Comparison of ENCODE assay signal across 24 cellular contexts in the genomic region with DNA sequence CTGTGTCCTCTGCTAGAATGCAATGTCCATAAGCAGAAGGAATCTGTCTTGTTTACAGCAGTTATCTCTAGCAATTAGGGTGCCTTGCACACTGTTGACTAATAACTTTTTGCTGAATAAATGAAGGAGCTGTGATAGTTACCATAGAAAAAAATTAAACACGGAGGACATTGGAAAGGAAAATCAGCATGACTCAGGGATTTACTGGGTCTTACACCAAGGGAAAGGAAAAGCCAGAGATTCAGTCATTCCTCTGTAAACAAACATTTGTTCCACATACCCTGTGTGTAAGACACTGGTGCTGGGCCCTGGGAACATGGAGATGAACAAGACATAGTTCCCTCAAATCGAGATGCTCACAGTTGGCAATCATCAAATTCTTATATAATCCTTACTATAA.
DNase-seq lines count a peak whose midpoint lies in the region; ATAC-seq, FAIRE-seq and TF ChIP-seq lines count a peak whose summit lies in the region.
"Had no signal": no experiment of that assay in that cellular context is flagged by ENCODE, and none has a peak within 500 bp of the region (broad histone marks: within the 10 kb centered on the region; RNA-seq: fewer than 3 reads in every experiment).

No MANE protein-coding gene starts in this region.

- CTCF ChIA-PET in HepG2 (lab: Yijun Ruan, JAX; ENCODE audit: low intra/inter-chr PET ratio, low total read pairs) = no interaction called here

- no peak overlapping the region for H3K4me2 ChIP-seq in HepG2 (ENCODE audit: low read depth, low read length)

- H3K4me3 ChIP-seq in HepG2 (replicated peaks in 1 of 3; ENCODE audit: insufficient read depth in 1 of 3, low read depth in 2 of 3, low read length in 3 of 3) = no peak overlapping the region
- no peak overlapping the region for H3K4me3 ChIP-seq in right lobe of liver
- no peak overlapping the region for H3K4me3 ChIP-seq in fibroblast of mammary gland (ENCODE audit: control insufficient read depth, low read depth, low read length)
- no peak overlapping the region for H3K4me3 ChIP-seq in uterus
- no peak overlapping the region for H3K4me3 ChIP-seq in esophagus squamous epithelium
- no peak overlapping the region for H3K4me3 ChIP-seq in kidney (ENCODE audit: low read length in 2 of 2)
- H3K4me3 ChIP-seq: colonic mucosa, vagina had no signal

- intact Hi-C loops in HepG2 (cut with micrococcal nuclease; ENCODE audit: unreplicated experiment) = no loop called here
- intact Hi-C loops in right lobe of liver (cut with DNase I) = no loop called here
- intact Hi-C loops in uterus (cut with DNase I; ENCODE audit: low total_unique reads) = no loop called here
- intact Hi-C loops in esophagus squamous epithelium (cut with DNase I) = no loop called here
- intact Hi-C loops in kidney (cut with DNase I) = no loop called here

- no peak for FAIRE-seq in HepG2 (lab: Jason Lieb, UNC)
- no peak for FAIRE-seq in kidney (lab: Jason Lieb, UNC)

- WGBS in HepG2 (ENCODE audit: low lambda C conversion rate) = 0% methylated on average over 2 of the region's 2 CpGs
- 29% methylated on average over 2 of the region's 2 CpGs for WGBS in right lobe of liver (ENCODE audit: insufficient coverage, low coverage, low lambda C conversion rate, missing lambda C conversion rate)
- WGBS in esophagus squamous epithelium, 2 donors = 51 to 61% methylated on average over 2 of the region's 2 CpGs

- H3K4me1 ChIP-seq in HepG2 (ENCODE audit: insufficient read depth, low read length) (no peaks in the 10 kb centered on the region), right lobe of liver (no peaks in the 10 kb centered on the region), uterus (no peaks in the 10 kb centered on the region), esophagus squamous epithelium (no peaks in the 10 kb centered on the region), kidney (ENCODE audit: control insufficient read depth in 1 of 2, insufficient read depth in 1 of 2, low read depth in 1 of 2, low read length in 2 of 2) (peaks cover 0 to 4% of the 10 kb centered on the region in 2 donors)
- H3K4me1 ChIP-seq: colonic mucosa, vagina had no signal

- in situ Hi-C loops in HepG2 (cut with HindIII; ENCODE audit: extremely low pct_ligation_motif_present, low pct_unique_long_range_greater_than_20kb) = no loop called here

- POLR2A ChIA-PET in HepG2 (lab: Yijun Ruan, JAX) = no interaction called here

- no peak for TF ChIP-seq POLR2A in HepG2 (IDR thresholded peaks at IDR 0.05; ENCODE audit: insufficient read depth in 1 of 2, low read depth in 2 of 2, low read length in 2 of 2)
- no peak for TF ChIP-seq POLR2A in right lobe of liver (IDR thresholded peaks at IDR 0.05)
- TF ChIP-seq POLR2A in uterus (IDR thresholded peaks at IDR 0.05) = no peak
- no peak for TF ChIP-seq POLR2A in esophagus squamous epithelium (IDR thresholded peaks at IDR 0.05)

- ATAC-seq in HepG2 = no peak
- ATAC-seq in right lobe of liver = no peak
- no peak for ATAC-seq in GM21723 (IDR thresholded peaks at IDR 0.05; ENCODE audit: unreplicated experiment)
- ATAC-seq: activated T-helper 17 cell treated with anti-CD3 and anti-CD28 coated beads, Interleukin-2, amount 50 U/mL, for 72 hours had no signal

- no peaks in the 10 kb centered on the region for H3K79me2 ChIP-seq in HepG2 (ENCODE audit: insufficient read depth, low read length)

- H3K36me3 ChIP-seq in HepG2 (replicated peaks in 1 of 2; ENCODE audit: control insufficient read depth in 1 of 2, insufficient read depth in 2 of 2, low read length in 2 of 2) = no peaks in the 10 kb centered on the region
- no peaks in the 10 kb centered on the region for H3K36me3 ChIP-seq in right lobe of liver
- H3K36me3 ChIP-seq in uterus = no peaks in the 10 kb centered on the region
- H3K36me3 ChIP-seq in esophagus squamous epithelium = no peaks in the 10 kb centered on the region
- no peaks in the 10 kb centered on the region for H3K36me3 ChIP-seq in kidney (ENCODE audit: control insufficient read depth in 1 of 2, insufficient read depth in 2 of 2, low read length in 2 of 2)
- H3K36me3 ChIP-seq: brain microvascular endothelial cell, colonic mucosa, vagina had no signal

- no peak overlapping the region for H3K9ac ChIP-seq in HepG2 (ENCODE audit: insufficient read depth, low read depth, low read length)
- no peak overlapping the region for H3K9ac ChIP-seq in kidney (ENCODE audit: low read length in 2 of 2)

- H2AFZ ChIP-seq in HepG2 (ENCODE audit: low read length) = no peak overlapping the region

- H3K27ac ChIP-seq in HepG2 (ENCODE audit: extremely low read length, insufficient read depth, low read length) (no peak overlapping the region), right lobe of liver (no peak overlapping the region), uterus (peak overlapping the region; percentile 6 to 35), esophagus squamous epithelium (no peak overlapping the region), kidney (ENCODE audit: low read depth in 2 of 2, low read length in 2 of 2) (no peak overlapping the region)
- H3K27ac ChIP-seq: brain microvascular endothelial cell, colonic mucosa, vagina, VCaP had no signal

- TF ChIP-seq RAD21 in HepG2 (CRISPR knock-in tag; IDR thresholded peaks at IDR 0.05) = no peak

- H3K27me3 ChIP-seq in HepG2 (ENCODE audit: control insufficient read depth in 1 of 2, insufficient read depth in 2 of 2, low read length in 2 of 2) (no peaks in the 10 kb centered on the region; a peak in 1 of 5 replicates), right lobe of liver (no peaks in the 10 kb centered on the region), uterus (no peaks in the 10 kb centered on the region), esophagus squamous epithelium (no peaks in the 10 kb centered on the region)
- H3K27me3 ChIP-seq: brain microvascular endothelial cell, colonic mucosa, vagina had no signal

- H4K20me1 ChIP-seq in HepG2 (ENCODE audit: insufficient read depth, low read length) = no peaks in the 10 kb centered on the region

- no peak for TF ChIP-seq CTCF in HepG2 (CRISPR knock-in tag; IDR thresholded peaks at IDR 0.05)
- no peak for TF ChIP-seq CTCF in right lobe of liver (IDR thresholded peaks at IDR 0.05)
- no peak for TF ChIP-seq CTCF in fibroblast of mammary gland (conservative IDR thresholded peaks at IDR 0.05; ENCODE audit: control insufficient read depth, insufficient read depth, low read depth, low read length)
- TF ChIP-seq CTCF in uterus (IDR thresholded peaks at IDR 0.05) = no peak
- TF ChIP-seq CTCF in esophagus squamous epithelium (IDR thresholded peaks at IDR 0.05) = no peak
- TF ChIP-seq CTCF in kidney (IDR thresholded peaks at IDR 0.05; ENCODE audit: borderline replicate concordance, extremely low read depth, insufficient read depth) = no peak

- no TSS peak for BruUV-seq in HepG2 (replicated peaks; lab: Mats Ljungman, UMichigan)

- TF ChIP-seq EP300 in HepG2 (IDR thresholded peaks at IDR 0.05; ENCODE audit: low read depth in 2 of 2, low read length in 2 of 2) = no peak
- no peak for TF ChIP-seq EP300 in HepG2 (CRISPR knock-in tag; IDR thresholded peaks at IDR 0.05; ENCODE audit: borderline replicate concordance)

- DNase-seq in HepG2 (ENCODE audit: low spot score) (no peak), right lobe of liver (no peak), NCI-H460 (ENCODE audit: extremely low read depth, low read depth) (peak; percentile 73), fibroblast of mammary gland (ENCODE audit: low read depth) (peak; percentile 54), uterus (no peak), esophagus squamous epithelium (lab: John Stamatoyannopoulos, UW) (no peak), kidney (no peak)
- DNase-seq: 8988T; activated CD4-positive, alpha-beta T cell treated with anti-CD3 and anti-CD28 coated beads, Interleukin-2, amount 50 U/mL, for 1 hour; brain microvascular endothelial cell; CD4-positive, CD25-positive, alpha-beta regulatory T cell; colonic mucosa; DMS 273 treated with DMSO at 0.1 percent for 48 hours; hippocampal formation; islet precursor cell; NCI-H2171 treated with DMSO at 0.1 percent for 48 hours; NCI-H526 treated with DMSO at 0.1 percent for 48 hours; nucleus accumbens; stimulated activated CD4-positive, alpha-beta T cell treated with anti-CD3 and anti-CD28 coated beads, Interleukin-12 subunit alpha, Interleukin-12 subunit beta, amount 100 ng/mL, for 4 hours; substantia nigra had no signal

- no peaks in the 10 kb centered on the region for H3K9me3 ChIP-seq in HepG2 (ENCODE audit: low read length)
- no peaks in the 10 kb centered on the region for H3K9me3 ChIP-seq in right lobe of liver
- H3K9me3 ChIP-seq in uterus = no peaks in the 10 kb centered on the region
- H3K9me3 ChIP-seq in esophagus squamous epithelium = no peaks in the 10 kb centered on the region
- H3K9me3 ChIP-seq in kidney (ENCODE audit: control insufficient read depth in 1 of 2, low read length in 2 of 2) = no peaks in the 10 kb centered on the region
- H3K9me3 ChIP-seq: colonic mucosa, vagina had no signal

TF ChIP-seq in HepG2, 621 proteins besides CTCF, POLR2A, EP300 and RAD21:
- TF ChIP-seq ZNF264 (CRISPR knock-in tag; IDR thresholded peaks at IDR 0.05) (no peak), NFE2L2 (IDR thresholded peaks at IDR 0.05; ENCODE audit: low read length) (0 out of 2 replicates have a peak, but pooled peaks have one; percentile 10)

Comparison
In these comparisons a context has a peak if more than half of its experiments do, and no peak if none do; other contexts are left out.
1. DNase-seq: peak in NCI-H460 (single experiment) and fibroblast of mammary gland (single experiment); none in HepG2 (single experiment), right lobe of liver (0 of 3), uterus (0 of 2), esophagus squamous epithelium (single experiment) and kidney (single experiment).
2. H3K27ac ChIP-seq: peak in uterus (2 of 2); none in HepG2 (single experiment), right lobe of liver (0 of 3), esophagus squamous epithelium (0 of 4) and kidney (0 of 2).